17 cellular contexts compared by ENCODE assay signal in the genomic region with DNA sequence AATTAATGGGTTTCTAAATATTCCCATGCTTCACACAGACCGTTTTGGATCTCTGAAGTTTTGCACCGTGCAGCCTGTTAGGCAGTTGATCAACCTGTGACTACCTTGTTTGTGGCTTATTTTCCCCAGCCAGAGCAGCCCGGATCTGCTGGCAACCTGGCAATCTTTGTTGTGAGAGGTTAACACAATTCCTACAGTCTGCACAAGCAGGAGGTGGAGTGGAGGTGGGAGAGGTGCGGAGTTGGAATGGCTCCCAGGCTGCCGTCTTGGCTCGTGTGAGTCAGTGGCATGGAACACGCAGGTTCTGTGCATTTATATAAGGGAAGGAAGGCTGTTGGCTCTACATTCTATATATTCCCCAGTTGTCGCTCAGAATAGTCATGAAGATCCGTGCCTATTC.
"Had no signal": no experiment of that assay in that cellular context is flagged by ENCODE, and none has a peak within 500 bp of the region (broad histone marks: within the 10 kb centered on the region; RNA-seq: fewer than 3 reads in every experiment).

No MANE protein-coding gene starts in this region.

- H3K27me3 ChIP-seq: adrenal gland, sigmoid colon, uterus had no signal

- H3K4me3 ChIP-seq: adrenal gland, sigmoid colon, spleen, thoracic aorta, uterus had no signal

- DNase-seq: activated B cell treated with CpG ODN at 0.5 μM for 24 hours; activated CD4-positive, alpha-beta T cell treated with anti-CD3 and anti-CD28 coated beads for 48 hours; activated CD8-positive, alpha-beta T cell treated with anti-CD3 and anti-CD28 coated beads for 36 hours; activated effector memory CD4-positive, alpha-beta T cell treated with anti-CD3 and anti-CD28 coated beads, Interleukin-2, amount 50 U/mL, for 16 hours; activated T-cell treated with anti-CD3 and anti-CD28 coated beads, Interleukin-2, amount 50 U/mL, for 4 hours; adrenal gland; effector memory CD8-positive, alpha-beta T cell; erythroblast; left ventricle myocardium superior; mesendoderm; nephron progenitor cell; sigmoid colon; spleen; stimulated activated naive CD8-positive, alpha-beta T cell treated with anti-CD3 and anti-CD28 coated beads, Interleukin-15, amount 100 ng/mL, for 72 hours; T-helper 2 cell; uterus had no signal

- H3K27ac ChIP-seq: adrenal gland, sigmoid colon, thoracic aorta, uterus had no signal
